2 cellular contexts compared by ENCODE assay signal in the genomic region with DNA sequence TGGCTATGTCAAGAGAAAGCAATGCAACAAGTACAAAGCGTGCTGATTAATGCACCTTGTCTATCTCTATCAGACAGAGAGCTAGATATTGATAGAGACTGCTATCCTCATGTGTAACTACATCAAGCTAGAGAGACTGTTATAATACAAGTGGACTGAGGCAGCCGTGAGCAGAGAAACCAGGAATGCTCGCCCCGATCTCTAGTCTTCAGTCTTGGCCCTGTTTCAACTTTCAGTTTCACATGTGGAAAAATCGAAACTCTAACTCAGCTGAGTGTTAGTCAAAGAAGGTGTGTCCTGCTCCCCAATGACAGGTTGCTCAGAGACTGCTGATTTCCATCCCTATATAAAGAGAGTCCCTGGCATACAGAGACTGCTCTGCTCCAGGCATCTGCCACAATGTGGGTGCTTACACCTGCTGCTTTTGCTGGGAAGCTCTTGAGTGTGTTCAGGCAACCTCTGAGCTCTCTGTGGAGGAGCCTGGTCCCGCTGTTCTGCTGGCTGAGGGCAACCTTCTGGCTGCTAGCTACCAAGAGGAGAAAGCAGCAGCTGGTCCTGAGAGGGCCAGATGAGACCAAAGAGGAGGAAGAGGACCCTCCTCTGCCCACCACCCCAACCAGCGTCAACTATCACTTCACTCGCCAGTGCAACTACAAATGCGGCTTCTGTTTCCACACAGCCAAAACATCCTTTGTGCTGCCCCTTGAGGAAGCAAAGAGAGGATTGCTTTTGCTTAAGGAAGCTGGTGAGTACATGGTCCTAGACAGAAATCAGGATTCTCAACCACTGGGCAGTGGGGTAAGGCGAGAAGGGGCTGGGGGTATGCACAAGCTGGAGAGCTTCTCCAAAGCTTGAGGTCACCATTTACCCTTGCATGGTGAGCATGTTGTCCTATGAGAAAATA.
TF ChIP-seq lines count a peak whose summit lies in the region.

A gene with protein sequence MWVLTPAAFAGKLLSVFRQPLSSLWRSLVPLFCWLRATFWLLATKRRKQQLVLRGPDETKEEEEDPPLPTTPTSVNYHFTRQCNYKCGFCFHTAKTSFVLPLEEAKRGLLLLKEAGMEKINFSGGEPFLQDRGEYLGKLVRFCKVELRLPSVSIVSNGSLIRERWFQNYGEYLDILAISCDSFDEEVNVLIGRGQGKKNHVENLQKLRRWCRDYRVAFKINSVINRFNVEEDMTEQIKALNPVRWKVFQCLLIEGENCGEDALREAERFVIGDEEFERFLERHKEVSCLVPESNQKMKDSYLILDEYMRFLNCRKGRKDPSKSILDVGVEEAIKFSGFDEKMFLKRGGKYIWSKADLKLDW (plus strand): TSS at position 376 of the 904 bp plus-strand sequence. CDS start 24 bp downstream, at position 400.

TF ChIP-seq in IMR-90, 13 proteins besides CTCF, POLR2A, EP300 and RAD21 (continued from another document):
- no peak for TF ChIP-seq BHLHE40 (IDR thresholded peaks at IDR 0.05; ENCODE audit: low read depth, low read length)
- TF ChIP-seq MXI1 (IDR thresholded peaks at IDR 0.05; ENCODE audit: borderline replicate concordance, low read depth, low read length) = no peak
- no peak for TF ChIP-seq CHD1 (IDR thresholded peaks at IDR 0.05; ENCODE audit: low read depth, low read length)
- TF ChIP-seq CEBPB (IDR thresholded peaks at IDR 0.05; ENCODE audit: low read depth, low read length) = no peak

TF ChIP-seq in SK-N-SH treated with all-trans-retinoic acid at 6 μM for 48 hours, 23 proteins besides CTCF, POLR2A, EP300 and RAD21:
- TF ChIP-seq, protein P1, sequence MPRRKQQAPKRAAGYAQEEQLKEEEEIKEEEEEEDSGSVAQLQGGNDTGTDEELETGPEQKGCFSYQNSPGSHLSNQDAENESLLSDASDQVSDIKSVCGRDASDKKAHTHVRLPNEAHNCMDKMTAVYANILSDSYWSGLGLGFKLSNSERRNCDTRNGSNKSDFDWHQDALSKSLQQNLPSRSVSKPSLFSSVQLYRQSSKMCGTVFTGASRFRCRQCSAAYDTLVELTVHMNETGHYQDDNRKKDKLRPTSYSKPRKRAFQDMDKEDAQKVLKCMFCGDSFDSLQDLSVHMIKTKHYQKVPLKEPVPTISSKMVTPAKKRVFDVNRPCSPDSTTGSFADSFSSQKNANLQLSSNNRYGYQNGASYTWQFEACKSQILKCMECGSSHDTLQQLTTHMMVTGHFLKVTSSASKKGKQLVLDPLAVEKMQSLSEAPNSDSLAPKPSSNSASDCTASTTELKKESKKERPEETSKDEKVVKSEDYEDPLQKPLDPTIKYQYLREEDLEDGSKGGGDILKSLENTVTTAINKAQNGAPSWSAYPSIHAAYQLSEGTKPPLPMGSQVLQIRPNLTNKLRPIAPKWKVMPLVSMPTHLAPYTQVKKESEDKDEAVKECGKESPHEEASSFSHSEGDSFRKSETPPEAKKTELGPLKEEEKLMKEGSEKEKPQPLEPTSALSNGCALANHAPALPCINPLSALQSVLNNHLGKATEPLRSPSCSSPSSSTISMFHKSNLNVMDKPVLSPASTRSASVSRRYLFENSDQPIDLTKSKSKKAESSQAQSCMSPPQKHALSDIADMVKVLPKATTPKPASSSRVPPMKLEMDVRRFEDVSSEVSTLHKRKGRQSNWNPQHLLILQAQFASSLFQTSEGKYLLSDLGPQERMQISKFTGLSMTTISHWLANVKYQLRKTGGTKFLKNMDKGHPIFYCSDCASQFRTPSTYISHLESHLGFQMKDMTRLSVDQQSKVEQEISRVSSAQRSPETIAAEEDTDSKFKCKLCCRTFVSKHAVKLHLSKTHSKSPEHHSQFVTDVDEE (CRISPR knock-in tag; IDR thresholded peaks at IDR 0.05) = no peak
- TF ChIP-seq ZNF8 (CRISPR knock-in tag; IDR thresholded peaks at IDR 0.05) = no peak
- no peak for TF ChIP-seq CSDC2 (CRISPR knock-in tag; IDR thresholded peaks at IDR 0.05)
- TF ChIP-seq PATZ1 (CRISPR knock-in tag; IDR thresholded peaks at IDR 0.05; ENCODE audit: borderline replicate concordance) = no peak
- TF ChIP-seq ARNTL (CRISPR knock-in tag; IDR thresholded peaks at IDR 0.05; ENCODE audit: borderline replicate concordance, low read depth) = no peak
- TF ChIP-seq BACH2 (CRISPR knock-in tag; IDR thresholded peaks at IDR 0.05; ENCODE audit: borderline replicate concordance) = no peak
- no peak for TF ChIP-seq CREB5 (CRISPR knock-in tag; IDR thresholded peaks at IDR 0.05; ENCODE audit: low read depth)
- no peak for TF ChIP-seq ZNF565 (CRISPR knock-in tag; conservative IDR thresholded peaks at IDR 0.05; ENCODE audit: low read depth)
- no peak for TF ChIP-seq ZFP30 (CRISPR knock-in tag; IDR thresholded peaks at IDR 0.05)
- no peak for TF ChIP-seq SNAI2 (CRISPR knock-in tag; IDR thresholded peaks at IDR 0.05)
